24 cellular contexts compared by ENCODE assay signal in genomic region chr6:159065091-159065490, GRCh38. TPM values are rescaled to one million over a fixed set of nuclear protein-coding genes. Genes with fewer than 3 reads are reported as not detected.
A peak's percentile ranks its signal among the peaks of the same experiment; 100 is the strongest.
DNase-seq lines count a peak whose midpoint lies in the region; ATAC-seq and TF ChIP-seq lines count a peak whose summit lies in the region.
"Had no signal": no experiment of that assay in that cellular context is flagged by ENCODE, and none has a peak within 500 bp of the region (broad histone marks: within the 10 kb centered on the region; RNA-seq: fewer than 3 reads in every experiment).

No MANE protein-coding gene starts in this region.

- DNase-seq in activated T-cell treated with anti-CD3 and anti-CD28 coated beads, Interleukin-2, amount 50 U/mL, for 24 hours, result no peak
- no peak for DNase-seq in activated T-cell treated with anti-CD3 and anti-CD28 coated beads, Interleukin-2, amount 50 U/mL, for 48 hours
- DNase-seq in T-cell (no peak), right atrium auricular region (ENCODE audit: low spot score) (no peak), lower leg skin (ENCODE audit: low spot score in 2 of 2) (no peak)
- DNase-seq in effector memory CD8-positive, alpha-beta T cell, result no peak
- DNase-seq in stimulated activated effector memory CD8-positive, alpha-beta T cell treated with anti-CD3 and anti-CD28 coated beads, Interleukin-12 subunit alpha, Interleukin-12 subunit beta, amount 100 ng/mL, for 72 hours (ENCODE audit: low spot score in 2 of 2), result peak in 1 of 2 donors; percentile 45
- DNase-seq: ACHN; body of pancreas; esophagus squamous epithelium; GF-D8; IMR-90; kidney glomerular epithelial cell; mammary epithelial cell; NCI-H1105; NCI-H2029 treated with DMSO at 0.1 percent for 48 hours; PC-3; right cardiac atrium; Right ventricle myocardium superior; stimulated activated CD4-positive, alpha-beta T cell treated with anti-CD3 and anti-CD28 coated beads, Interleukin-12 subunit alpha, Interleukin-12 subunit beta, amount 100 ng/mL, for 4 hours; upper lobe of left lung had no signal

- ATAC-seq in T-cell (replicated peaks in 1 of 4), result no peak
- no peak for ATAC-seq in effector memory CD8-positive, alpha-beta T cell (replicated peaks)
- ATAC-seq in stimulated activated effector memory CD8-positive, alpha-beta T cell treated with anti-CD3 and anti-CD28 coated beads, Interleukin-12 subunit alpha, Interleukin-12 subunit beta, amount 100 ng/mL, for 72 hours, result no peak
- no peak for ATAC-seq in GM18861 (IDR thresholded peaks at IDR 0.05; ENCODE audit: unreplicated experiment)
- ATAC-seq: body of pancreas, PC-3, right cardiac atrium had no signal

- H3K4me3 ChIP-seq in right atrium auricular region, result no peak overlapping the region
- H3K4me3 ChIP-seq in lower leg skin (ENCODE audit: low read depth, poor library complexity, severe bottlenecking), result no peak overlapping the region
- H3K4me3 ChIP-seq: body of pancreas, esophagus squamous epithelium, HAP-1, upper lobe of left lung had no signal

- H3K4me1 Mint-ChIP-seq in activated T-cell treated with anti-CD3 and anti-CD28 coated beads, Interleukin-2, amount 50 U/mL, for 24 hours (ENCODE audit: low read depth), result peaks cover 85% of the 10 kb centered on the region
- H3K4me1 Mint-ChIP-seq in T-cell, result peaks cover 78 to 83% (median 82%) of the 10 kb centered on the region in 3 donors
- H3K4me1 Mint-ChIP-seq in effector memory CD8-positive, alpha-beta T cell (ENCODE audit: low read depth in 2 of 2), result peaks cover 53 to 72% of the 10 kb centered on the region in 2 donors
- peaks cover 79% of the 10 kb centered on the region for H3K4me1 Mint-ChIP-seq in stimulated activated effector memory CD8-positive, alpha-beta T cell treated with anti-CD3 and anti-CD28 coated beads, Interleukin-12 subunit alpha, Interleukin-12 subunit beta, amount 100 ng/mL, for 72 hours

- intact Hi-C loops in lower leg skin (cut with DNase I; ENCODE audit: low total_unique reads), result no loop called here

- H3K4me1 ChIP-seq in right atrium auricular region, result no peaks in the 10 kb centered on the region
- H3K4me1 ChIP-seq: body of pancreas, esophagus squamous epithelium, HAP-1 had no signal

- 90 to 96% methylated on average over 6 of the region's 6 CpGs for WGBS in lower leg skin, 2 donors

- no peaks in the 10 kb centered on the region for H3K27me3 ChIP-seq in right atrium auricular region
- H3K27me3 ChIP-seq: body of pancreas, upper lobe of left lung had no signal

- no peaks in the 10 kb centered on the region for H3K27me3 Mint-ChIP-seq in activated T-cell treated with anti-CD3 and anti-CD28 coated beads, Interleukin-2, amount 50 U/mL, for 24 hours
- H3K27me3 Mint-ChIP-seq in T-cell, result no peaks in the 10 kb centered on the region
- H3K27me3 Mint-ChIP-seq in effector memory CD8-positive, alpha-beta T cell, result no peaks in the 10 kb centered on the region

- POLR2A ChIA-PET in T-cell (lab: Charles Lee), result interaction anchor here (0.7 to 4.0 kb wide), 5 partner anchors 20 to 42 kb away, joined by 3 to 95 read pairs (median 4); partner anchors contain the start of gene TAGAP (in 2 of the 2)

- peaks cover 5% of the 10 kb centered on the region for H3K36me3 Mint-ChIP-seq in activated T-cell treated with anti-CD3 and anti-CD28 coated beads, Interleukin-2, amount 50 U/mL, for 24 hours (ENCODE audit: low read depth)
- no peaks in the 10 kb centered on the region for H3K36me3 Mint-ChIP-seq in T-cell
- H3K36me3 Mint-ChIP-seq in effector memory CD8-positive, alpha-beta T cell (ENCODE audit: insufficient read depth), result peaks cover 7% of the 10 kb centered on the region
- peaks cover 6% of the 10 kb centered on the region for H3K36me3 Mint-ChIP-seq in stimulated activated effector memory CD8-positive, alpha-beta T cell treated with anti-CD3 and anti-CD28 coated beads, Interleukin-12 subunit alpha, Interleukin-12 subunit beta, amount 100 ng/mL, for 72 hours

- CTCF ChIA-PET in T-cell (lab: Charles Lee), result interaction anchor here (0.5 to 1.7 kb wide), 11 partner anchors 9 to 45 kb away, joined by 3 to 6 read pairs (median 4); no protein-coding TSS in a partner anchor

- H3K36me3 ChIP-seq in right atrium auricular region, result no peaks in the 10 kb centered on the region
- H3K36me3 ChIP-seq: esophagus squamous epithelium, HAP-1, upper lobe of left lung had no signal

- TF ChIP-seq POLR2A in lower leg skin (IDR thresholded peaks at IDR 0.05), result no peak

- no peak overlapping the region for H3K27ac ChIP-seq in right atrium auricular region
- H3K27ac ChIP-seq: body of pancreas, esophagus squamous epithelium, upper lobe of left lung had no signal

- peak overlapping the region; percentile 96 for H3K27ac Mint-ChIP-seq in activated T-cell treated with anti-CD3 and anti-CD28 coated beads, Interleukin-2, amount 50 U/mL, for 24 hours
- peak overlapping the region; percentile 98 to 99 for H3K27ac Mint-ChIP-seq in T-cell
- H3K27ac Mint-ChIP-seq in effector memory CD8-positive, alpha-beta T cell, result peak overlapping the region; percentile 84 to 99
- peak overlapping the region; percentile 56 for H3K27ac Mint-ChIP-seq in stimulated activated effector memory CD8-positive, alpha-beta T cell treated with anti-CD3 and anti-CD28 coated beads, Interleukin-12 subunit alpha, Interleukin-12 subunit beta, amount 100 ng/mL, for 72 hours

- H3K9me3 ChIP-seq in right atrium auricular region, result no peaks in the 10 kb centered on the region
- H3K9me3 ChIP-seq: body of pancreas, esophagus squamous epithelium, HAP-1 had no signal

- TF ChIP-seq CTCF in right atrium auricular region (IDR thresholded peaks at IDR 0.05) (no peak), lower leg skin (IDR thresholded peaks at IDR 0.05) (no peak)

- peaks cover 9% of the 10 kb centered on the region for H3K9me3 Mint-ChIP-seq in activated T-cell treated with anti-CD3 and anti-CD28 coated beads, Interleukin-2, amount 50 U/mL, for 24 hours
- H3K9me3 Mint-ChIP-seq in T-cell, result no peaks in the 10 kb centered on the region
- H3K9me3 Mint-ChIP-seq in effector memory CD8-positive, alpha-beta T cell, result no peaks in the 10 kb centered on the region
- H3K9me3 Mint-ChIP-seq in stimulated activated effector memory CD8-positive, alpha-beta T cell treated with anti-CD3 and anti-CD28 coated beads, Interleukin-12 subunit alpha, Interleukin-12 subunit beta, amount 100 ng/mL, for 72 hours, result no peaks in the 10 kb centered on the region

- H3K4me3 Mint-ChIP-seq in activated T-cell treated with anti-CD3 and anti-CD28 coated beads, Interleukin-2, amount 50 U/mL, for 24 hours, result no peak overlapping the region
- H3K4me3 Mint-ChIP-seq in T-cell, result peak overlapping the region in 1 of 3 donors; percentile 77
- H3K4me3 Mint-ChIP-seq in effector memory CD8-positive, alpha-beta T cell, result peak overlapping the region; percentile 59 to 81
- H3K4me3 Mint-ChIP-seq in stimulated activated effector memory CD8-positive, alpha-beta T cell treated with anti-CD3 and anti-CD28 coated beads, Interleukin-12 subunit alpha, Interleukin-12 subunit beta, amount 100 ng/mL, for 72 hours, result peak overlapping the region; percentile 45

RNA-seq across cellular contexts. Expression of gene TAGAP, which starts 20.3 kb away (rescaled TPM):
- total RNA-seq in T-cell (100 to 1,000 TPM; 110 to 224 (median 128) TPM), right atrium auricular region (1 to 10 TPM; 2.0 to 3.2 TPM), lower leg skin (1 to 10 TPM; 1.1 to 2.7 (median 1.9) TPM)
- total RNA-seq: IMR-90, osteoblast, PC-3 had no signal

Comparison
In these comparisons a context has a peak if more than half of its experiments do, and no peak if none do; other contexts are left out.
1. RNA of gene TAGAP, which starts 20.3 kb away (total RNA-seq): 110 to 224 TPM in T-cell; 2.0 to 3.2 TPM in right atrium auricular region and 1.1 to 2.7 TPM in lower leg skin; every median in the first group is over 10 times any median in the second.
2. Peak in every context shown above with its lines, with median percentiles within 50 percentile points of each other: H3K27ac Mint-ChIP-seq.